Comparison of ENCODE assay signal across 19 cellular contexts in the genomic region with DNA sequence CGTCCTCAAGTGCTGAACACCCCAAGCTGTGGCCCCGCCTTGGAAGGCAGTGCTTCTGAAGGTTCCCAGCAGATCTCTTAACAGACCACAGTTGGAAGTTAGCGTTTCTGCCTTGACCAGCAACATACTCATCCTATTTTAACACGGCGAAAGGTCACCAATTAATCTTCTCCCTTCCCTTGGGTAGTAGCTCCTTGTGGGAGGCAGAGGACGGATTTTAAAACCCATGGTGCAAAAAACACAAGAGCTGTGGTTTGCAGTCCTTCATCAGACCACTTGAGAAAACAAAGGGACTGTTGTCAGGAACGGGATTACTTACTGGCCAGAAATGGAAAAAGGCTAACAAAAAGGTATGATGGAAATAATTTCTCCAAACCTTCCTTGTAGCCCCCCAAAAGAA.
DNase-seq lines count a peak whose midpoint lies in the region; FAIRE-seq and TF ChIP-seq lines count a peak whose summit lies in the region.
"Had no signal": no experiment of that assay in that cellular context is flagged by ENCODE, and none has a peak within 500 bp of the region (broad histone marks: within the 10 kb centered on the region; RNA-seq: fewer than 3 reads in every experiment).

No MANE protein-coding gene starts in this region.

- H3K9me3 ChIP-seq in astrocyte (ENCODE audit: insufficient read depth, low read depth, low read length) (no peaks in the 10 kb centered on the region), ovary (no peaks in the 10 kb centered on the region)
- H3K9me3 ChIP-seq: BE2C, Caco-2 had no signal

- H3K36me3 Mint-ChIP-seq in astrocyte (ENCODE audit: low read depth, unreplicated experiment) = peaks cover 9% of the 10 kb centered on the region
- H3K36me3 Mint-ChIP-seq: CD4-positive, CD25-positive, alpha-beta regulatory T cell; CD8-positive, alpha-beta memory T cell had no signal

- H3K4me1 ChIP-seq in astrocyte (ENCODE audit: insufficient read depth, low read length) = peaks cover 10% of the 10 kb centered on the region
- H3K4me1 ChIP-seq in ovary (ENCODE audit: insufficient read depth) = peaks cover 2% of the 10 kb centered on the region
- H3K4me1 ChIP-seq: BE2C had no signal

- H3K4me3 Mint-ChIP-seq in astrocyte (ENCODE audit: unreplicated experiment) = no peak overlapping the region

- no peak overlapping the region for H3K4me2 ChIP-seq in astrocyte (ENCODE audit: low read length)

- H3K79me2 ChIP-seq in astrocyte (ENCODE audit: insufficient read depth, low read length) = no peaks in the 10 kb centered on the region

- 78 to 80% (median 78%) methylated on average over 7 of the region's 7 CpGs for WGBS in ovary, 3 donors

- no peak for TF ChIP-seq CTCF in astrocyte (IDR thresholded peaks at IDR 0.05; ENCODE audit: insufficient read depth, low read depth, low read length)
- TF ChIP-seq CTCF in ovary (IDR thresholded peaks at IDR 0.05) = no peak

- intact Hi-C loops in ovary (cut with DNase I) = no loop called here

- H2AFZ ChIP-seq in astrocyte (ENCODE audit: low read depth, low read length) = no peak overlapping the region

- H3K27me3 ChIP-seq in astrocyte (ENCODE audit: insufficient read depth, low read length) (peaks cover 28% of the 10 kb centered on the region), ovary (no peaks in the 10 kb centered on the region)

- no peak for TF ChIP-seq POLR2A in ovary (IDR thresholded peaks at IDR 0.05)

- H3K27me3 Mint-ChIP-seq in astrocyte (ENCODE audit: low read depth, unreplicated experiment) = peaks cover 28% of the 10 kb centered on the region

- no peak for TF ChIP-seq EP300 in ovary (IDR thresholded peaks at IDR 0.05)

- H3K9me3 Mint-ChIP-seq in astrocyte (ENCODE audit: unreplicated experiment) = no peaks in the 10 kb centered on the region
- H3K9me3 Mint-ChIP-seq: CD4-positive, CD25-positive, alpha-beta regulatory T cell; CD8-positive, alpha-beta memory T cell; H9 had no signal

- H3K36me3 ChIP-seq in astrocyte (ENCODE audit: insufficient read depth, low read length) (no peaks in the 10 kb centered on the region), ovary (no peaks in the 10 kb centered on the region)
- H3K36me3 ChIP-seq: BE2C had no signal

- no peak for FAIRE-seq in astrocyte (lab: Jason Lieb, UNC)
- FAIRE-seq: A204.1, D721Med, H1 had no signal

- DNase-seq in COLO829 (ENCODE audit: low spot score) = peak; percentile 42
- peak; percentile 32 for DNase-seq in NCI-H2227 (lab: John Stamatoyannopoulos, UW; ENCODE audit: unreplicated experiment)
- DNase-seq in astrocyte (ENCODE audit: low read depth) = peak; percentile 20
- DNase-seq in foreskin melanocyte = peak; percentile 57
- DNase-seq in caudate nucleus (lab: John Stamatoyannopoulos, UW) = no peak
- no peak for DNase-seq in ovary
- no peak for DNase-seq in GM19240 (ENCODE audit: insufficient read length, low spot score)
- DNase-seq in GM03348 (ENCODE audit: low spot score) = no peak
- DNase-seq: ACHN; BE2C; C1 segment of cervical spinal cord; Caco-2; CD4-positive, CD25-positive, alpha-beta regulatory T cell; CD8-positive, alpha-beta memory T cell; GDM1; H9 had no signal

- H3K27ac ChIP-seq in astrocyte (ENCODE audit: low read depth, low read length) (no peak overlapping the region), caudate nucleus (ENCODE audit: low read depth, low read length) (no peak overlapping the region), ovary (no peak overlapping the region)

- H3K9ac ChIP-seq in astrocyte (ENCODE audit: low read length) = no peak overlapping the region

- H3K27ac Mint-ChIP-seq in astrocyte (ENCODE audit: unreplicated experiment) = no peak overlapping the region
- H3K27ac Mint-ChIP-seq: CD4-positive, CD25-positive, alpha-beta regulatory T cell; CD8-positive, alpha-beta memory T cell; H9 had no signal

- no peaks in the 10 kb centered on the region for H4K20me1 ChIP-seq in astrocyte (ENCODE audit: insufficient read depth, low read length)

- H3K4me1 Mint-ChIP-seq in astrocyte (ENCODE audit: low read depth, unreplicated experiment) = peaks cover 3% of the 10 kb centered on the region

- H3K4me3 ChIP-seq in astrocyte (ENCODE audit: insufficient read depth, low read depth, low read length) = no peak overlapping the region
- no peak overlapping the region for H3K4me3 ChIP-seq in ovary

Comparison
In these comparisons a context has a peak if more than half of its experiments do, and no peak if none do; other contexts are left out.
1. DNase-seq: peak in COLO829 (single experiment), NCI-H2227 (single experiment), astrocyte (single experiment) and foreskin melanocyte (single experiment); none in caudate nucleus (0 of 61), ovary (0 of 5), GM19240 (single experiment) and GM03348 (single experiment).